ENCODE assay signal across 10 cellular contexts in the genomic region with DNA sequence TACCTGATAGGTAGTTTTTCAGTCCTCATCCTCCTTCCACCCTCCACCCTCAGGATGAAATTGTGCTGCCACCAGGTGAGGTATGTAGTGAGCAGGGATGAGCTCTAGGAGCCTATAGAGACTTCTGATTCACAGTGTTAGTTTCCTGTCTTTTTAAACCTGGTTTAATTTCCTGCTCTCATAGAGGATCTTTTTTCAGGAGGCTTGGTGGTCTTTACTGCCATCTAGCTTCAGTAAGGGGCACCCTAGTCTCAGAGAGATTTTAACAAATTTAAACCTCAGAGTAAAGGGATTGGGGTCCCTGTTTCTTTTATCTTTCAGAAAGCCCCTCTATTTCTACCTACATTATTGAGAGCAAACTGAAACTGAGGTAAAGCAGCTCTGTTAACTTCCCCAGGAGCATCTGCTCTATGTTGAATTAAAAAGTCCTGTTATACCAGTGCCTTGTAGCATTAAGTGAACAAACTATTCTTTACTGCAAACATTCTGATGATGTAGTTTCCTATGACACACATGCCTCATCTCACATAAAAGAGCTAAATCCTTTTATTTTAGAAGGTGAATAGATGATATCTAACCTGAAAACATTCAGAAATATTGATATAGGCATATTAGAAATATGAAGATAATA.
DNase-seq lines count a peak whose midpoint lies in the region; ATAC-seq, FAIRE-seq and TF ChIP-seq lines count a peak whose summit lies in the region.
"Had no signal": no experiment of that assay in that cellular context is flagged by ENCODE, and none has a peak within 500 bp of the region (broad histone marks: within the 10 kb centered on the region; RNA-seq: fewer than 3 reads in every experiment).

No MANE protein-coding gene starts in this region.

- no peak overlapping the region for H2BK15ac ChIP-seq in H9 (ENCODE audit: low read depth, low read length)

- no peak overlapping the region for H2AK5ac ChIP-seq in H9 (ENCODE audit: insufficient read length, low read length)

- H3K79me1 ChIP-seq in H9 (ENCODE audit: insufficient read depth, low read depth, low read length, poor library complexity, severe bottlenecking): no peaks in the 10 kb centered on the region

- no peak overlapping the region for H3K23ac ChIP-seq in H9 (ENCODE audit: insufficient read length, low read depth, low read length)

- no peak overlapping the region for H4K8ac ChIP-seq in H9 (replicated peaks; ENCODE audit: insufficient read length, low read depth, low read length)

- H3K27ac Mint-ChIP-seq in H9: no peak overlapping the region
- H3K27ac Mint-ChIP-seq in stimulated activated effector memory CD8-positive, alpha-beta T cell treated with anti-CD3 and anti-CD28 coated beads, Interleukin-12 subunit alpha, Interleukin-12 subunit beta, amount 100 ng/mL, for 72 hours: no peak overlapping the region

- H2BK20ac ChIP-seq in H9 (ENCODE audit: low read depth, low read length, poor library complexity, severe bottlenecking): no peak overlapping the region

- H3K14ac ChIP-seq in H9 (ENCODE audit: insufficient read depth, low read length): no peak overlapping the region

- no peak overlapping the region for H3K56ac ChIP-seq in H9 (ENCODE audit: insufficient read length, low read depth, low read length)

- H4K5ac ChIP-seq in H9 (ENCODE audit: insufficient read length, low read depth, low read length): no peak overlapping the region

- no peak overlapping the region for H4K91ac ChIP-seq in H9 (ENCODE audit: insufficient read length, low read depth, low read length)

- H3K9ac ChIP-seq in H9 (ENCODE audit: extremely low read depth, insufficient read length, low read length): no peak overlapping the region
- H3K9ac ChIP-seq in kidney (ENCODE audit: low read length in 2 of 2): no peak overlapping the region

- H3K18ac ChIP-seq in H9 (ENCODE audit: insufficient read length, low read depth, low read length): no peak overlapping the region

- H4K20me1 ChIP-seq in H9 (ENCODE audit: control insufficient read depth, insufficient read depth, insufficient read length): no peaks in the 10 kb centered on the region

- H3K4me1 ChIP-seq in H9 (ENCODE audit: insufficient read depth, low read length) (peaks cover 6% of the 10 kb centered on the region; the same call in 1 of the 2 replicates), kidney (ENCODE audit: control insufficient read depth in 1 of 2, insufficient read depth in 1 of 2, low read depth in 1 of 2, low read length in 2 of 2) (no peaks in the 10 kb centered on the region)
- H3K4me1 ChIP-seq: SJSA1 had no signal

- peaks cover 7 to 8% of the 10 kb centered on the region in 2 experiments; a peak in 3 of 5 replicates for H3K9me3 Mint-ChIP-seq in H9
- no peaks in the 10 kb centered on the region for H3K9me3 Mint-ChIP-seq in stimulated activated effector memory CD8-positive, alpha-beta T cell treated with anti-CD3 and anti-CD28 coated beads, Interleukin-12 subunit alpha, Interleukin-12 subunit beta, amount 100 ng/mL, for 72 hours

- H3K27ac ChIP-seq in H9 (ENCODE audit: insufficient read length, low read depth, low read length): no peak overlapping the region
- no peak overlapping the region for H3K27ac ChIP-seq in kidney (ENCODE audit: low read depth in 2 of 2, low read length in 2 of 2)
- H3K27ac ChIP-seq: SJSA1 had no signal

- no peaks in the 10 kb centered on the region for H3K23me2 ChIP-seq in H9 (ENCODE audit: insufficient read length, low read depth, low read length, poor library complexity, severe bottlenecking)

- H3K27me3 Mint-ChIP-seq in H9 (ENCODE audit: low read depth): no peaks in the 10 kb centered on the region

- H3T11ph ChIP-seq in H9 (ENCODE audit: low read length): no peak overlapping the region

- H3K36me3 Mint-ChIP-seq in H9 (ENCODE audit: insufficient read depth in 1 of 3, low read depth in 3 of 3): peaks cover 0 to 8% (median 7%) of the 10 kb centered on the region in 3 experiments; a peak in 5 of 7 replicates
- no peaks in the 10 kb centered on the region for H3K36me3 Mint-ChIP-seq in stimulated activated effector memory CD8-positive, alpha-beta T cell treated with anti-CD3 and anti-CD28 coated beads, Interleukin-12 subunit alpha, Interleukin-12 subunit beta, amount 100 ng/mL, for 72 hours

- no peak for FAIRE-seq in kidney (lab: Jason Lieb, UNC)

- H3K9me3 ChIP-seq in H9 (ENCODE audit: control insufficient read depth, low read depth, low read length): no peaks in the 10 kb centered on the region
- no peaks in the 10 kb centered on the region for H3K9me3 ChIP-seq in kidney (ENCODE audit: control insufficient read depth in 1 of 2, low read length in 2 of 2)
- H3K9me3 ChIP-seq: SJSA1 had no signal

- H2BK5ac ChIP-seq in H9 (ENCODE audit: insufficient read length, low read length): no peak overlapping the region

- H2AFZ ChIP-seq in H9 (ENCODE audit: low read length): no peak overlapping the region

- no peaks in the 10 kb centered on the region for H3K27me3 ChIP-seq in H9 (ENCODE audit: insufficient read depth, low read length)
- H3K27me3 ChIP-seq: SJSA1 had no signal

- no peak overlapping the region for H3K4ac ChIP-seq in H9 (ENCODE audit: low read depth, low read length)

- H2BK120ac ChIP-seq in H9 (ENCODE audit: low read depth, low read length, poor library complexity, severe bottlenecking): no peak overlapping the region

- no peaks in the 10 kb centered on the region for H3K36me3 ChIP-seq in kidney (ENCODE audit: control insufficient read depth in 1 of 2, insufficient read depth in 2 of 2, low read length in 2 of 2)
- H3K36me3 ChIP-seq: SJSA1 had no signal

- H2BK12ac ChIP-seq in H9 (ENCODE audit: insufficient read length, low read depth, low read length): no peak overlapping the region

- intact Hi-C loops in kidney (cut with DNase I): no loop called here

- H3K4me3 ChIP-seq in kidney (ENCODE audit: low read length in 2 of 2): no peak overlapping the region
- H3K4me3 ChIP-seq: SJSA1 had no signal

- H3K4me3 Mint-ChIP-seq in H9: no peak overlapping the region
- H3K4me3 Mint-ChIP-seq in stimulated activated effector memory CD8-positive, alpha-beta T cell treated with anti-CD3 and anti-CD28 coated beads, Interleukin-12 subunit alpha, Interleukin-12 subunit beta, amount 100 ng/mL, for 72 hours: no peak overlapping the region

- H3K79me2 ChIP-seq in H9 (ENCODE audit: insufficient read depth, low read length): no peaks in the 10 kb centered on the region

- peaks cover 20 to 24% of the 10 kb centered on the region in 2 experiments for H3K4me1 Mint-ChIP-seq in H9
- H3K4me1 Mint-ChIP-seq in stimulated activated effector memory CD8-positive, alpha-beta T cell treated with anti-CD3 and anti-CD28 coated beads, Interleukin-12 subunit alpha, Interleukin-12 subunit beta, amount 100 ng/mL, for 72 hours: no peaks in the 10 kb centered on the region

- no peak overlapping the region for H3K4me2 ChIP-seq in H9 (ENCODE audit: insufficient read depth, insufficient read length, low read length)

- DNase-seq in AG09319 (ENCODE audit: extremely low read depth, low read depth) (no peak), H9 (no peak), SW480 (ENCODE audit: low spot score) (peak; percentile 18), globus pallidus (ENCODE audit: low spot score) (peak; percentile 63), A172 (ENCODE audit: low spot score) (no peak), kidney (no peak)
- no peak for DNase-seq in activated effector memory CD4-positive, alpha-beta T cell treated with Interleukin-2 at 50 U/mL for 16 hours
- DNase-seq in stimulated activated effector memory CD8-positive, alpha-beta T cell treated with anti-CD3 and anti-CD28 coated beads, Interleukin-12 subunit alpha, Interleukin-12 subunit beta, amount 100 ng/mL, for 72 hours (ENCODE audit: low spot score in 2 of 2): no peak
- DNase-seq: activated CD8-positive, alpha-beta memory T cell treated with anti-CD3 and anti-CD28 coated beads, Interleukin-2, amount 50 U/mL, for 48 hours had no signal

- no peak for ATAC-seq in stimulated activated effector memory CD8-positive, alpha-beta T cell treated with anti-CD3 and anti-CD28 coated beads, Interleukin-12 subunit alpha, Interleukin-12 subunit beta, amount 100 ng/mL, for 72 hours

- peak; percentile 23 for TF ChIP-seq CTCF in AG09319 (IDR thresholded peaks at IDR 0.05; ENCODE audit: low read depth, low read length)
- TF ChIP-seq CTCF in H9 (conservative IDR thresholded peaks at IDR 0.05): peak; percentile 64
- no peak for TF ChIP-seq CTCF in kidney (IDR thresholded peaks at IDR 0.05; ENCODE audit: borderline replicate concordance, extremely low read depth, insufficient read depth)

Comparison
In these comparisons a context has a peak if more than half of its experiments do, and no peak if none do; other contexts are left out.
1. DNase-seq: peak in SW480 (single experiment) and globus pallidus (single experiment); none in AG09319 (single experiment), H9 (single experiment), activated effector memory CD4-positive, alpha-beta T cell treated with Interleukin-2 at 50 U/mL for 16 hours (single experiment), A172 (single experiment), kidney (single experiment) and stimulated activated effector memory CD8-positive, alpha-beta T cell treated with anti-CD3 and anti-CD28 coated beads, Interleukin-12 subunit alpha, Interleukin-12 subunit beta, amount 100 ng/mL, for 72 hours (0 of 2).